2 cellular contexts compared by ENCODE assay signal in genomic region chr2:238120463-238121298, GRCh38.
A peak's percentile ranks its signal among the peaks of the same experiment; 100 is the strongest.
TF ChIP-seq lines count a peak whose summit lies in the region.

No MANE protein-coding gene starts in this region.

TF ChIP-seq in HEK293T, 16 proteins besides CTCF, POLR2A, EP300 and RAD21:
- TF ChIP-seq FOXM1 (IDR thresholded peaks at IDR 0.05; ENCODE audit: borderline replicate concordance), result no peak
- TF ChIP-seq, protein P1, sequence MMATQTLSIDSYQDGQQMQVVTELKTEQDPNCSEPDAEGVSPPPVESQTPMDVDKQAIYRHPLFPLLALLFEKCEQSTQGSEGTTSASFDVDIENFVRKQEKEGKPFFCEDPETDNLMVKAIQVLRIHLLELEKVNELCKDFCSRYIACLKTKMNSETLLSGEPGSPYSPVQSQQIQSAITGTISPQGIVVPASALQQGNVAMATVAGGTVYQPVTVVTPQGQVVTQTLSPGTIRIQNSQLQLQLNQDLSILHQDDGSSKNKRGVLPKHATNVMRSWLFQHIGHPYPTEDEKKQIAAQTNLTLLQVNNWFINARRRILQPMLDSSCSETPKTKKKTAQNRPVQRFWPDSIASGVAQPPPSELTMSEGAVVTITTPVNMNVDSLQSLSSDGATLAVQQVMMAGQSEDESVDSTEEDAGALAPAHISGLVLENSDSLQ (IDR thresholded peaks at IDR 0.05), result 0 out of 2 replicates have a peak, but pooled peaks have one; percentile 17

TF ChIP-seq in HepG2, 621 proteins besides CTCF, POLR2A, EP300 and RAD21:
- TF ChIP-seq ZBTB34 (CRISPR knock-in tag; IDR thresholded peaks at IDR 0.05), result no peak
- no peak for TF ChIP-seq ZNF709 (CRISPR knock-in tag; IDR thresholded peaks at IDR 0.05)
- 0 out of 2 replicates have a peak, but pooled peaks have one; percentile 21 for TF ChIP-seq UBTF (CRISPR knock-in tag; IDR thresholded peaks at IDR 0.05)
- TF ChIP-seq, protein P2, sequence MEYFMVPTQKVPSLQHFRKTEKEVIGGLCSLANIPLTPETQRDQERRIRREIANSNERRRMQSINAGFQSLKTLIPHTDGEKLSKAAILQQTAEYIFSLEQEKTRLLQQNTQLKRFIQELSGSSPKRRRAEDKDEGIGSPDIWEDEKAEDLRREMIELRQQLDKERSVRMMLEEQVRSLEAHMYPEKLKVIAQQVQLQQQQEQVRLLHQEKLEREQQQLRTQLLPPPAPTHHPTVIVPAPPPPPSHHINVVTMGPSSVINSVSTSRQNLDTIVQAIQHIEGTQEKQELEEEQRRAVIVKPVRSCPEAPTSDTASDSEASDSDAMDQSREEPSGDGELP (IDR thresholded peaks at IDR 0.05; ENCODE audit: borderline replicate concordance, low read depth), result peak; percentile 71; the same call in 1 of the 2 replicates
- peak; percentile 69 for TF ChIP-seq XRCC5 (optimal IDR thresholded peaks at IDR 0.05; ENCODE audit: low read length)
- peak; percentile 47; the same call in 1 of the 2 replicates for TF ChIP-seq KDM5B (CRISPR knock-in tag; IDR thresholded peaks at IDR 0.05; ENCODE audit: borderline replicate concordance)
- TF ChIP-seq ATF1 (CRISPR knock-in tag; IDR thresholded peaks at IDR 0.05), result no peak
- TF ChIP-seq ZNF761 (CRISPR knock-in tag; conservative IDR thresholded peaks at IDR 0.05), result no peak
- 0 out of 2 replicates have a peak, but pooled peaks have one; percentile 52 for TF ChIP-seq ARNT2 (CRISPR knock-in tag; IDR thresholded peaks at IDR 0.05; ENCODE audit: low read depth)
- peak; percentile 38; the same call in 1 of the 2 replicates for TF ChIP-seq ZNF687 (CRISPR knock-in tag; IDR thresholded peaks at IDR 0.05)
- TF ChIP-seq ZNF678 (CRISPR knock-in tag; IDR thresholded peaks at IDR 0.05), result no peak
- TF ChIP-seq ZNF790 (CRISPR knock-in tag; IDR thresholded peaks at IDR 0.05; ENCODE audit: borderline replicate concordance), result no peak
- TF ChIP-seq STAG1 (CRISPR knock-in tag; IDR thresholded peaks at IDR 0.05), result peak; percentile 80
- no peak for TF ChIP-seq ZNF619 (CRISPR knock-in tag; IDR thresholded peaks at IDR 0.05)
- no peak for TF ChIP-seq ZBTB26 (CRISPR knock-in tag; IDR thresholded peaks at IDR 0.05; ENCODE audit: borderline replicate concordance)
- TF ChIP-seq CCDC6 (CRISPR knock-in tag; IDR thresholded peaks at IDR 0.05), result no peak
- no peak for TF ChIP-seq ZNF24 (IDR thresholded peaks at IDR 0.05)
